In the genomic region with DNA sequence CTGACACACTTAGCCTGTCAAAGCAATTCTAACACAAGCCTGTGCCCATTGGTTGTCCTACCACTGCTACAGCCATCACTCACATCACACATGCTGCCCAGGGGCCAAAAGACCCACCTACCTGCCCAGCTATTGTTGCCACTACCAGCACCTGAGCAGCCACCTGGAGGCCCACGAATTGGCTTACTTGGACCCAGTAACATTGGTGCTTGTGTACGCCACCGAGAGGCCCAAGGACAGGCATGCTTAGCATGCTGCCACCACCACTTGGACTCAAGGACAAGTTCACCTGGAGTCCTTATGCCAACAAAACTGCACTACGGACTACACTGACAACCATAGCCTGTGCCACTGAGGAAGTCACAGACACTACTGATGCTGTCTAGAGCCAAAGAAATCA, we compare ENCODE assay signal across 28 cellular contexts.
"Had no signal": no experiment of that assay in that cellular context is flagged by ENCODE, and none has a peak within 500 bp of the region (broad histone marks: within the 10 kb centered on the region; RNA-seq: fewer than 3 reads in every experiment).

No MANE protein-coding gene starts in this region.

- H3K4me3 ChIP-seq: stomach, suprapubic skin, testis, thoracic aorta, thyroid gland, tibial artery, tibial nerve, transverse colon, upper lobe of left lung, upper lobe of right lung, uterus, vagina had no signal

- H3K9me3 ChIP-seq: testis, thoracic aorta, thyroid gland, tibial artery, transverse colon, upper lobe of left lung, upper lobe of right lung, uterus, vagina had no signal

- H3K36me3 Mint-ChIP-seq: stimulated activated effector memory CD8-positive, alpha-beta T cell treated with anti-CD3 and anti-CD28 coated beads, Interleukin-12 subunit alpha, Interleukin-12 subunit beta, amount 100 ng/mL, for 72 hours had no signal

- H3K27me3 Mint-ChIP-seq: stimulated activated memory B cell treated with anti-CD40 and anti-IgM and Interleukin-4, amounts not matched to agents 10 μg/mL and 1 μg/mL and 100 μg/mL, for 72 hours; stimulated activated naive B cell treated with anti-CD40 and anti-IgM and Interleukin-4, amounts not matched to agents 10 μg/mL and 1 μg/mL and 100 μg/mL, for 72 hours; stimulated activated naive CD8-positive, alpha-beta T cell treated with anti-CD3 and anti-CD28 coated beads, Interleukin-15, amount 100 ng/mL, for 72 hours; stimulated activated naive CD8-positive, alpha-beta T cell treated with anti-CD3 and anti-CD28 coated beads, Interleukin-15, Interleukin-2, amounts not matched to agents 100 ng/mL and 50 ng/mL, for 24 hours; type B pancreatic cell had no signal

- H3K27ac Mint-ChIP-seq: stimulated activated effector memory CD8-positive, alpha-beta T cell treated with anti-CD3 and anti-CD28 coated beads, Interleukin-12 subunit alpha, Interleukin-12 subunit beta, amount 100 ng/mL, for 72 hours; stimulated activated memory B cell treated with anti-CD40 and anti-IgM and Interleukin-4, amounts not matched to agents 10 μg/mL and 1 μg/mL and 100 μg/mL, for 72 hours; stimulated activated naive B cell treated with anti-CD40 and anti-IgM and Interleukin-4, amounts not matched to agents 10 μg/mL and 1 μg/mL and 100 μg/mL, for 72 hours; stimulated activated naive CD8-positive, alpha-beta T cell treated with anti-CD3 and anti-CD28 coated beads, Interleukin-15, amount 100 ng/mL, for 72 hours; stimulated activated naive CD8-positive, alpha-beta T cell treated with anti-CD3 and anti-CD28 coated beads, Interleukin-15, Interleukin-2, amounts not matched to agents 100 ng/mL and 50 ng/mL, for 24 hours; type B pancreatic cell had no signal

- DNase-seq: stimulated activated CD4-positive, alpha-beta T cell treated with anti-CD3 and anti-CD28 coated beads, Interleukin-2, amount 100 ng/mL, for 48 hours; stimulated activated CD4-positive, alpha-beta T cell treated with anti-CD3 and anti-CD28 coated beads, Interleukin-4, amount 100 ng/mL, for 1 hour; stimulated activated CD4-positive, alpha-beta T cell treated with anti-CD3 and anti-CD28 coated beads, Interleukin-4, amount 100 ng/mL, for 24 hours; stimulated activated CD4-positive, alpha-beta T cell treated with anti-CD3 and anti-CD28 coated beads, Interleukin-4, amount 100 ng/mL, for 4 hours; stimulated activated CD8-positive, alpha-beta memory T cell treated with anti-CD3 and anti-CD28 coated beads, Interleukin-4, amount 100 ng/mL, for 48 hours; stimulated activated naive B cell treated with anti-CD40 and anti-IgM and Interleukin-4, amounts not matched to agents 10 μg/mL and 1 μg/mL and 100 μg/mL, for 72 hours; stimulated activated naive CD4-positive, alpha-beta T cell; stimulated activated naive CD4-positive, alpha-beta T cell treated with Interleukin-2 at 50 U/mL for 16 hours; stimulated activated naive CD8-positive, alpha-beta T cell treated with anti-CD3 and anti-CD28 coated beads, Interleukin-15, amount 100 ng/mL, for 72 hours; stimulated activated naive CD8-positive, alpha-beta T cell treated with anti-CD3 and anti-CD28 coated beads, Interleukin-15, Interleukin-2, amounts not matched to agents 100 U/mL and 50 U/mL, for 24 hours; stomach; substantia nigra; testis; thyroid gland; tibial artery; transverse colon; upper lobe of right lung; uterus had no signal

- H3K27me3 ChIP-seq: stomach, suprapubic skin, testis, thyroid gland, tibial artery, tibial nerve, transverse colon, upper lobe of left lung, upper lobe of right lung, uterus, vagina had no signal

- ATAC-seq: stimulated activated effector memory CD8-positive, alpha-beta T cell treated with anti-CD3 and anti-CD28 coated beads, Interleukin-12 subunit alpha, Interleukin-12 subunit beta, amount 100 ng/mL, for 72 hours; stimulated activated memory B cell treated with anti-CD40 and anti-IgM and Interleukin-4, amounts not matched to agents 10 μg/mL and 1 μg/mL and 100 μg/mL, for 72 hours; stimulated activated naive B cell treated with anti-CD40 and anti-IgM and Interleukin-4, amounts not matched to agents 10 μg/mL and 1 μg/mL and 100 μg/mL, for 72 hours; stimulated activated naive CD8-positive, alpha-beta T cell treated with anti-CD3 and anti-CD28 coated beads, Interleukin-15, amount 100 ng/mL, for 72 hours; stimulated activated naive CD8-positive, alpha-beta T cell treated with anti-CD3 and anti-CD28 coated beads, Interleukin-15, Interleukin-2, amounts not matched to agents 100 U/mL and 50 U/mL, for 24 hours; upper lobe of right lung had no signal

- H3K4me3 Mint-ChIP-seq: stimulated activated effector memory CD8-positive, alpha-beta T cell treated with anti-CD3 and anti-CD28 coated beads, Interleukin-12 subunit alpha, Interleukin-12 subunit beta, amount 100 ng/mL, for 72 hours; stimulated activated memory B cell treated with anti-CD40 and anti-IgM and Interleukin-4, amounts not matched to agents 10 μg/mL and 1 μg/mL and 100 μg/mL, for 72 hours; stimulated activated naive B cell treated with anti-CD40 and anti-IgM and Interleukin-4, amounts not matched to agents 10 μg/mL and 1 μg/mL and 100 μg/mL, for 72 hours; stimulated activated naive CD8-positive, alpha-beta T cell treated with anti-CD3 and anti-CD28 coated beads, Interleukin-15, amount 100 ng/mL, for 72 hours; stimulated activated naive CD8-positive, alpha-beta T cell treated with anti-CD3 and anti-CD28 coated beads, Interleukin-15, Interleukin-2, amounts not matched to agents 100 ng/mL and 50 ng/mL, for 24 hours; type B pancreatic cell had no signal

- H3K36me3 ChIP-seq: stomach, suprapubic skin, thoracic aorta, thyroid gland, tibial artery, transverse colon, upper lobe of left lung, upper lobe of right lung, uterus, vagina had no signal

- H3K4me1 ChIP-seq: testis had no signal

- FAIRE-seq: urothelium cell line had no signal

- H3K4me1 Mint-ChIP-seq: stimulated activated memory B cell treated with anti-CD40 and anti-IgM and Interleukin-4, amounts not matched to agents 10 μg/mL and 1 μg/mL and 100 μg/mL, for 72 hours had no signal

- H3K27ac ChIP-seq: stomach, suprapubic skin, testis, thoracic aorta, thyroid gland, tibial artery, tibial nerve, transverse colon, upper lobe of left lung, upper lobe of right lung, uterus, vagina had no signal
